In genomic region chr7:1104514-1105179, GRCh38 we compare ENCODE assay signal across 23 cellular contexts. TPM values are rescaled to one million over a fixed set of nuclear protein-coding genes. Genes with fewer than 3 reads are reported as not detected.
A peak's percentile ranks its signal among the peaks of the same experiment; 100 is the strongest.
DNase-seq lines count a peak whose midpoint lies in the region; ATAC-seq and TF ChIP-seq lines count a peak whose summit lies in the region.
"Had no signal": no experiment of that assay in that cellular context is flagged by ENCODE, and none has a peak within 500 bp of the region (broad histone marks: within the 10 kb centered on the region; RNA-seq: fewer than 3 reads in every experiment).

No MANE protein-coding gene starts in this region.

- DNase-seq in GM12865 (ENCODE audit: low read depth) (peak; percentile 23), endothelial cell (ENCODE audit: low spot score) (no peak), midbrain (lab: John Stamatoyannopoulos, UW) (no peak), NCI-H510A treated with DMSO at 0.1 percent for 48 hours (lab: John Stamatoyannopoulos, UW) (no peak)
- DNase-seq in stimulated activated effector memory CD8-positive, alpha-beta T cell treated with anti-CD3 and anti-CD28 coated beads, Interleukin-12 subunit alpha, Interleukin-12 subunit beta, amount 100 ng/mL, for 72 hours (ENCODE audit: low spot score in 2 of 2) = no peak
- no peak for DNase-seq in stimulated activated naive CD4-positive, alpha-beta T cell treated with Interleukin-2 at 50 U/mL for 16 hours (lab: John Stamatoyannopoulos, UW)
- DNase-seq: activated CD4-positive, alpha-beta T cell treated with anti-CD3 and anti-CD28 coated beads, Interleukin-2, amount 50 U/mL, for 48 hours; activated CD8-positive, alpha-beta memory T cell treated with anti-CD3 and anti-CD28 coated beads, Interleukin-2, amount 50 U/mL, for 48 hours; activated effector memory CD4-positive, alpha-beta T cell treated with Interleukin-2 at 50 U/mL for 16 hours; brain microvascular endothelial cell; DMS79 treated with DMSO at 0.1 percent for 48 hours; head of caudate nucleus; left colon; natural killer cell; stimulated activated CD4-positive, alpha-beta T cell treated with anti-CD3 and anti-CD28 coated beads, Interleukin-2, amount 100 ng/mL, for 24 hours; stimulated activated naive CD8-positive, alpha-beta T cell treated with anti-CD3 and anti-CD28 coated beads, Interleukin-15, Interleukin-2, amounts not matched to agents 100 U/mL and 50 U/mL, for 24 hours; T-helper 9 cell had no signal

- H3K27me3 Mint-ChIP-seq in endothelial cell (ENCODE audit: unreplicated experiment) = peaks cover 19% of the 10 kb centered on the region

- H3K4me1 ChIP-seq in OCI-LY3 (ENCODE audit: low read length) = peaks cover 75% of the 10 kb centered on the region
- H3K4me1 ChIP-seq: prostate gland had no signal

- peak overlapping the region; percentile 80 for H3K4me2 ChIP-seq in OCI-LY3 (ENCODE audit: low read length)

- no peaks in the 10 kb centered on the region for H3K36me3 Mint-ChIP-seq in endothelial cell (ENCODE audit: low read depth, unreplicated experiment)
- H3K36me3 Mint-ChIP-seq in stimulated activated effector memory CD8-positive, alpha-beta T cell treated with anti-CD3 and anti-CD28 coated beads, Interleukin-12 subunit alpha, Interleukin-12 subunit beta, amount 100 ng/mL, for 72 hours = no peaks in the 10 kb centered on the region
- H3K36me3 Mint-ChIP-seq: natural killer cell had no signal

- H3K27ac Mint-ChIP-seq in endothelial cell (ENCODE audit: unreplicated experiment) = peak overlapping the region; percentile 42
- no peak overlapping the region for H3K27ac Mint-ChIP-seq in stimulated activated effector memory CD8-positive, alpha-beta T cell treated with anti-CD3 and anti-CD28 coated beads, Interleukin-12 subunit alpha, Interleukin-12 subunit beta, amount 100 ng/mL, for 72 hours
- H3K27ac Mint-ChIP-seq: natural killer cell, WTC11 had no signal

- no peak overlapping the region for H3K4me3 Mint-ChIP-seq in endothelial cell (ENCODE audit: unreplicated experiment)
- peak overlapping the region; percentile 70 for H3K4me3 Mint-ChIP-seq in stimulated activated effector memory CD8-positive, alpha-beta T cell treated with anti-CD3 and anti-CD28 coated beads, Interleukin-12 subunit alpha, Interleukin-12 subunit beta, amount 100 ng/mL, for 72 hours
- H3K4me3 Mint-ChIP-seq: natural killer cell, WTC11 had no signal

- ATAC-seq in stimulated activated effector memory CD8-positive, alpha-beta T cell treated with anti-CD3 and anti-CD28 coated beads, Interleukin-12 subunit alpha, Interleukin-12 subunit beta, amount 100 ng/mL, for 72 hours = no peak
- ATAC-seq: left colon; natural killer cell; stimulated activated naive CD8-positive, alpha-beta T cell treated with anti-CD3 and anti-CD28 coated beads, Interleukin-15, Interleukin-2, amounts not matched to agents 100 U/mL and 50 U/mL, for 24 hours; WTC11 had no signal

- TF ChIP-seq CTCF in GM12865 (IDR thresholded peaks at IDR 0.05; ENCODE audit: insufficient read depth, low read depth, low read length, missing control alignments) (no peak), OCI-LY3 (IDR thresholded peaks at IDR 0.05; ENCODE audit: low read depth, low read length) (no peak), endothelial cell (IDR thresholded peaks at IDR 0.05; ENCODE audit: unreplicated experiment) (no peak)

- no peaks in the 10 kb centered on the region for H3K9me3 Mint-ChIP-seq in endothelial cell (ENCODE audit: unreplicated experiment)
- H3K9me3 Mint-ChIP-seq in stimulated activated effector memory CD8-positive, alpha-beta T cell treated with anti-CD3 and anti-CD28 coated beads, Interleukin-12 subunit alpha, Interleukin-12 subunit beta, amount 100 ng/mL, for 72 hours = no peaks in the 10 kb centered on the region
- H3K9me3 Mint-ChIP-seq: natural killer cell, WTC11 had no signal

- peaks cover 11% of the 10 kb centered on the region for H3K36me3 ChIP-seq in OCI-LY3 (replicated peaks; ENCODE audit: low read depth, low read length)
- H3K36me3 ChIP-seq: brain microvascular endothelial cell, prostate gland, thyroid gland had no signal

- H3K9me3 ChIP-seq in OCI-LY3 (ENCODE audit: insufficient read depth, low read length) = no peaks in the 10 kb centered on the region
- H3K9me3 ChIP-seq: prostate gland, thyroid gland had no signal

- H3K79me2 ChIP-seq in OCI-LY3 (ENCODE audit: low read length) = peaks cover 44% of the 10 kb centered on the region

- H3K27ac ChIP-seq in OCI-LY3 (ENCODE audit: low read length) = peak overlapping the region; percentile 91
- H3K27ac ChIP-seq: brain microvascular endothelial cell, coronary artery, prostate gland had no signal

- no peak overlapping the region for H2AFZ ChIP-seq in OCI-LY3 (ENCODE audit: low read depth, low read length)

- no peaks in the 10 kb centered on the region for H3K27me3 ChIP-seq in OCI-LY3 (ENCODE audit: low read depth, low read length)
- H3K27me3 ChIP-seq: brain microvascular endothelial cell, thyroid gland had no signal

- 0 out of 2 replicates have a peak, but pooled peaks cover 4% of the 10 kb centered on the region for H4K20me1 ChIP-seq in OCI-LY3 (ENCODE audit: insufficient read depth, low read length)

- peak overlapping the region; percentile 39 for H3K9ac ChIP-seq in OCI-LY3 (ENCODE audit: low read length)

- peaks cover 8% of the 10 kb centered on the region for H3K4me1 Mint-ChIP-seq in endothelial cell (ENCODE audit: unreplicated experiment)
- H3K4me1 Mint-ChIP-seq in stimulated activated effector memory CD8-positive, alpha-beta T cell treated with anti-CD3 and anti-CD28 coated beads, Interleukin-12 subunit alpha, Interleukin-12 subunit beta, amount 100 ng/mL, for 72 hours = peaks cover 38% of the 10 kb centered on the region
- H3K4me1 Mint-ChIP-seq: natural killer cell, WTC11 had no signal

- peak overlapping the region; percentile 47 for H3K4me3 ChIP-seq in GM12865 (ENCODE audit: low read depth, low read length)
- peak overlapping the region; percentile 62 for H3K4me3 ChIP-seq in OCI-LY3 (ENCODE audit: low read length)
- H3K4me3 ChIP-seq: coronary artery, prostate gland, skin epidermis, thyroid gland had no signal

RNA-seq across cellular contexts. Expression of gene GPER1, which starts 16.7 kb away (rescaled TPM):
- total RNA-seq in endothelial cell (ENCODE audit: unreplicated experiment) = 0.72 TPM

RNA-seq across cellular contexts. Expression of gene ZFAND2A, which starts 55.3 kb away (rescaled TPM):
- total RNA-seq in endothelial cell (ENCODE audit: unreplicated experiment) = 36.0 TPM
